11 cellular contexts compared by ENCODE assay signal in genomic region chrX:154247377-154248045, GRCh38. TPM values are rescaled to one million over a fixed set of nuclear protein-coding genes. Genes with fewer than 3 reads are reported as not detected.
DNase-seq lines count a peak whose midpoint lies in the region; ATAC-seq and TF ChIP-seq lines count a peak whose summit lies in the region.
"Not testable (repeated sequence)": the region's sequence is repeated elsewhere in the genome, so short reads cannot be mapped to it uniquely, and the experiment has no call there.
"Had no signal": no experiment of that assay in that cellular context is flagged by ENCODE, and none has a peak within 500 bp of the region (broad histone marks: within the 10 kb centered on the region; RNA-seq: fewer than 3 reads in every experiment).

No MANE protein-coding gene starts in this region.

- not testable (repeated sequence) for H3K4me1 ChIP-seq in lower lobe of right lung

- not testable (repeated sequence) for H3K9me3 Mint-ChIP-seq in activated CD8-positive, alpha-beta T cell treated with anti-CD3 and anti-CD28 coated beads for 36 hours; dendritic cell treated with granulocyte-macrophage colony-stimulating factor and Interleukin-4, amounts not matched to agents 40 ng/mL and 50 ng/mL, for 4 days

- TF ChIP-seq CTCF in activated CD8-positive, alpha-beta T cell treated with anti-CD3 and anti-CD28 coated beads for 36 hours (IDR thresholded peaks at IDR 0.05); lower lobe of right lung (IDR thresholded peaks at IDR 0.05): not testable (repeated sequence)

- POLR2A ChIA-PET in activated CD8-positive, alpha-beta T cell treated with anti-CD3 and anti-CD28 coated beads for 36 hours (lab: Charles Lee) = not testable (repeated sequence)

- not testable (repeated sequence) for H3K27ac ChIP-seq in lower lobe of right lung

- not testable (repeated sequence) for H3K27ac Mint-ChIP-seq in activated CD8-positive, alpha-beta T cell treated with anti-CD3 and anti-CD28 coated beads for 36 hours; dendritic cell treated with granulocyte-macrophage colony-stimulating factor and Interleukin-4, amounts not matched to agents 40 ng/mL and 50 ng/mL, for 4 days

- not testable (repeated sequence) for DNase-seq in activated CD8-positive, alpha-beta T cell treated with anti-CD3 and anti-CD28 coated beads for 36 hours; lower lobe of right lung; stimulated activated naive CD8-positive, alpha-beta T cell treated with anti-CD3 and anti-CD28 coated beads, Interleukin-15, Interleukin-2, amounts not matched to agents 100 U/mL and 50 U/mL, for 24 hours

- not testable (repeated sequence) for H3K27me3 ChIP-seq in lower lobe of right lung (ENCODE audit: low read depth)

- not testable (repeated sequence) for H3K4me3 ChIP-seq in lower lobe of right lung

- CTCF ChIA-PET in activated CD8-positive, alpha-beta T cell treated with anti-CD3 and anti-CD28 coated beads for 36 hours (lab: Charles Lee) = not testable (repeated sequence)

- intact Hi-C loops in activated CD8-positive, alpha-beta T cell treated with anti-CD3 and anti-CD28 coated beads for 36 hours (cut with micrococcal nuclease); dendritic cell treated with granulocyte-macrophage colony-stimulating factor and Interleukin-4, amounts not matched to agents 40 ng/mL and 50 ng/mL, for 4 days (cut with micrococcal nuclease); lower lobe of right lung (cut with DNase I): not testable (repeated sequence)

- not testable (repeated sequence) for H3K4me1 Mint-ChIP-seq in activated CD8-positive, alpha-beta T cell treated with anti-CD3 and anti-CD28 coated beads for 36 hours (ENCODE audit: low read depth); dendritic cell treated with granulocyte-macrophage colony-stimulating factor and Interleukin-4, amounts not matched to agents 40 ng/mL and 50 ng/mL, for 4 days (ENCODE audit: low read depth)

- ATAC-seq in GM18517 (IDR thresholded peaks at IDR 0.05; ENCODE audit: unreplicated experiment) (peak; percentile 52), GM21447 (IDR thresholded peaks at IDR 0.05; ENCODE audit: unreplicated experiment) (peak; percentile 80), HG03064 (IDR thresholded peaks at IDR 0.05; ENCODE audit: low read depth, unreplicated experiment) (peak; percentile 73), HG03565 (IDR thresholded peaks at IDR 0.05; ENCODE audit: unreplicated experiment) (peak; percentile 43), lower lobe of right lung (peak; percentile 91 to 96)
- ATAC-seq in activated CD8-positive, alpha-beta T cell treated with anti-CD3 and anti-CD28 coated beads for 36 hours = peak; percentile 99
- ATAC-seq in stimulated activated naive CD8-positive, alpha-beta T cell treated with anti-CD3 and anti-CD28 coated beads, Interleukin-15, Interleukin-2, amounts not matched to agents 100 U/mL and 50 U/mL, for 24 hours = peak; percentile 99

- not testable (repeated sequence) for H3K9me3 ChIP-seq in lower lobe of right lung

- H3K27me3 Mint-ChIP-seq in activated CD8-positive, alpha-beta T cell treated with anti-CD3 and anti-CD28 coated beads for 36 hours; dendritic cell treated with granulocyte-macrophage colony-stimulating factor and Interleukin-4, amounts not matched to agents 40 ng/mL and 50 ng/mL, for 4 days: not testable (repeated sequence)

- not testable (repeated sequence) for H3K36me3 Mint-ChIP-seq in activated CD8-positive, alpha-beta T cell treated with anti-CD3 and anti-CD28 coated beads for 36 hours (ENCODE audit: low read depth); dendritic cell treated with granulocyte-macrophage colony-stimulating factor and Interleukin-4, amounts not matched to agents 40 ng/mL and 50 ng/mL, for 4 days (ENCODE audit: low read depth)

- H3K4me3 Mint-ChIP-seq in activated CD8-positive, alpha-beta T cell treated with anti-CD3 and anti-CD28 coated beads for 36 hours = not testable (repeated sequence)
- peak overlapping the region; percentile 17 for H3K4me3 Mint-ChIP-seq in dendritic cell treated with granulocyte-macrophage colony-stimulating factor and Interleukin-4, amounts not matched to agents 40 ng/mL and 50 ng/mL, for 4 days

- not testable (repeated sequence) for H3K36me3 ChIP-seq in lower lobe of right lung

RNA-seq across cellular contexts. Expression of gene OPN1MW3, which starts 9.9 kb away (rescaled TPM):
- not detected for total RNA-seq in activated CD8-positive, alpha-beta T cell treated with anti-CD3 and anti-CD28 coated beads for 36 hours
- not detected for total RNA-seq in lower lobe of right lung
- total RNA-seq: Daoy, prostate gland, temporal lobe had no signal

RNA-seq across cellular contexts. Expression of gene OPN1MW2, which starts 28.0 kb away (rescaled TPM):
- total RNA-seq in activated CD8-positive, alpha-beta T cell treated with anti-CD3 and anti-CD28 coated beads for 36 hours = not detected
- total RNA-seq in lower lobe of right lung = not detected
- total RNA-seq: Daoy, prostate gland, temporal lobe had no signal

RNA-seq across cellular contexts. Expression of gene TEX28, which starts 47.4 kb away (rescaled TPM):
- not detected for total RNA-seq in activated CD8-positive, alpha-beta T cell treated with anti-CD3 and anti-CD28 coated beads for 36 hours
- total RNA-seq in lower lobe of right lung = not detected
- total RNA-seq: Daoy, temporal lobe had no signal

RNA-seq across cellular contexts. Expression of gene TKTL1, which starts 48.1 kb away (rescaled TPM):
- 1 to 10 TPM in 1 of 2 experiments, under 1 TPM in 1; 0.67 to 1.0 TPM for total RNA-seq in activated CD8-positive, alpha-beta T cell treated with anti-CD3 and anti-CD28 coated beads for 36 hours
- total RNA-seq in lower lobe of right lung = not detected

Comparison
In these comparisons a context has a peak if more than half of its experiments do, and no peak if none do; other contexts are left out.
1. ATAC-seq: peak in every context shown above with its lines; median percentile 99 in activated CD8-positive, alpha-beta T cell treated with anti-CD3 and anti-CD28 coated beads for 36 hours; 99 in stimulated activated naive CD8-positive, alpha-beta T cell treated with anti-CD3 and anti-CD28 coated beads, Interleukin-15, Interleukin-2, amounts not matched to agents 100 U/mL and 50 U/mL, for 24 hours; 94 in lower lobe of right lung; 80 in GM21447; 73 in HG03064; 52 in GM18517; 43 in HG03565.